In genomic region chr1:29675481-29676263, GRCh38 we compare ENCODE assay signal across 1 cellular context.
TF ChIP-seq lines count a peak whose summit lies in the region.

No MANE protein-coding gene starts in this region.

TF ChIP-seq in GM23338, 12 proteins besides CTCF, POLR2A, EP300 and RAD21 (continued from another document):
- TF ChIP-seq ZNF462 (CRISPR knock-in tag; IDR thresholded peaks at IDR 0.05) (no peak), CREB1 (CRISPR knock-in tag; IDR thresholded peaks at IDR 0.05; ENCODE audit: low read depth) (no peak), ZNF114 (CRISPR knock-in tag; IDR thresholded peaks at IDR 0.05) (no peak), ETS1 (IDR thresholded peaks at IDR 0.05) (no peak), JUNB (IDR thresholded peaks at IDR 0.05; ENCODE audit: unreplicated experiment) (no peak), STAT1 (IDR thresholded peaks at IDR 0.05; ENCODE audit: unreplicated experiment) (no peak), POLR2AphosphoS5 (IDR thresholded peaks at IDR 0.05; ENCODE audit: low read depth) (no peak), REST (IDR thresholded peaks at IDR 0.05; ENCODE audit: unreplicated experiment) (no peak)
TF ChIP-seq in GM23338: peak in this region for 0.
